ENCODE assay signal across 10 cellular contexts in genomic region chr7:47454066-47454950, GRCh38.
A peak's percentile ranks its signal among the peaks of the same experiment; 100 is the strongest.
DNase-seq lines count a peak whose midpoint lies in the region; ATAC-seq and TF ChIP-seq lines count a peak whose summit lies in the region.
"Had no signal": no experiment of that assay in that cellular context is flagged by ENCODE, and none has a peak within 500 bp of the region (broad histone marks: within the 10 kb centered on the region; RNA-seq: fewer than 3 reads in every experiment).

No MANE protein-coding gene starts in this region.

- no TSS peak for BruUV-seq in MCF 10A (replicated peaks; lab: Mats Ljungman, UMichigan)

- H3K36me3 Mint-ChIP-seq in MCF 10A (ENCODE audit: insufficient read depth, unreplicated experiment), result no peaks in the 10 kb centered on the region
- peaks cover 5% of the 10 kb centered on the region for H3K36me3 Mint-ChIP-seq in mesothelial cell of epicardium

- intact Hi-C loops in MCF 10A (cut with micrococcal nuclease) (loop anchor here (5.0 to 10.0 kb wide), 2 partner anchors 118 to 210 kb away; no protein-coding TSS in a partner anchor), thyroid gland (cut with DNase I) (no loop called here)

- H3K27ac Mint-ChIP-seq in MCF 10A (ENCODE audit: low read depth, unreplicated experiment) (peak overlapping the region; percentile 77), mesothelial cell of epicardium (peak overlapping the region; percentile 92)

- H3K27me3 ChIP-seq in thyroid gland, result no peaks in the 10 kb centered on the region

- no peaks in the 10 kb centered on the region for H3K36me3 ChIP-seq in thyroid gland

- H3K9me3 Mint-ChIP-seq in MCF 10A (ENCODE audit: unreplicated experiment), result no peaks in the 10 kb centered on the region
- no peaks in the 10 kb centered on the region for H3K9me3 Mint-ChIP-seq in mesothelial cell of epicardium
- H3K9me3 Mint-ChIP-seq: neural crest cell had no signal

- H3K4me3 ChIP-seq in thyroid gland (replicated peaks in 1 of 3), result no peak overlapping the region

- peak overlapping the region; percentile 78 to 85 (median 81) for H3K27ac ChIP-seq in thyroid gland

- TF ChIP-seq POLR2A in thyroid gland (IDR thresholded peaks at IDR 0.05), result no peak

- 85 to 93% methylated on average over 13 of the region's 13 CpGs for WGBS in thyroid gland, 2 donors

- CTCF ChIA-PET in MCF 10A (lab: Yijun Ruan, JAX), result interaction anchor here (0.6 to 2.3 kb wide), 5 partner anchors 11 to 704 kb away, joined by 3 to 5 read pairs (median 4); no protein-coding TSS in a partner anchor

- DNase-seq in NCI-H146 (lab: John Stamatoyannopoulos, UW), result peak; percentile 79
- no peak for DNase-seq in MCF 10A (ENCODE audit: unreplicated experiment)
- DNase-seq in mesothelial cell of epicardium (ENCODE audit: low spot score in 2 of 2, unreplicated experiment in 2 of 2), result no peak
- no peak for DNase-seq in thyroid gland
- DNase-seq in HUDEP-2 (lab: John Stamatoyannopoulos, UW; ENCODE audit: unreplicated experiment in 76 of 76), result no peak

- peaks cover 37 to 64% of the 10 kb centered on the region in 2 donors for H3K4me1 ChIP-seq in thyroid gland

- H3K4me3 Mint-ChIP-seq in MCF 10A (ENCODE audit: unreplicated experiment) (peak overlapping the region; percentile 9), mesothelial cell of epicardium (no peak overlapping the region)
- H3K4me3 Mint-ChIP-seq: neural crest cell had no signal

- TF ChIP-seq CTCF in MCF 10A (IDR thresholded peaks at IDR 0.05; ENCODE audit: unreplicated experiment) (no peak), mesothelial cell of epicardium (IDR thresholded peaks at IDR 0.05; ENCODE audit: unreplicated experiment) (no peak), thyroid gland (IDR thresholded peaks at IDR 0.05) (no peak)

- no peaks in the 10 kb centered on the region for H3K9me3 ChIP-seq in thyroid gland

- no peaks in the 10 kb centered on the region for H3K27me3 Mint-ChIP-seq in MCF 10A (ENCODE audit: insufficient read depth, unreplicated experiment)
- H3K27me3 Mint-ChIP-seq in mesothelial cell of epicardium (ENCODE audit: low read depth), result no peaks in the 10 kb centered on the region

- H3K4me1 Mint-ChIP-seq in MCF 10A (ENCODE audit: insufficient read depth, unreplicated experiment) (peaks cover 43% of the 10 kb centered on the region), mesothelial cell of epicardium (peaks cover 44% of the 10 kb centered on the region)

- ATAC-seq in GM21529 (IDR thresholded peaks at IDR 0.05; ENCODE audit: unreplicated experiment), result no peak
- no peak for ATAC-seq in GM19397 (IDR thresholded peaks at IDR 0.05; ENCODE audit: unreplicated experiment)
- ATAC-seq in GM21786 (IDR thresholded peaks at IDR 0.05; ENCODE audit: unreplicated experiment), result no peak
- ATAC-seq: activated CD4-positive, CD25-positive, alpha-beta regulatory T cell treated with anti-CD3 and anti-CD28 coated beads, Interleukin-2, amount 50 U/mL, for 24 hours had no signal

- POLR2A ChIA-PET in MCF 10A (lab: Yijun Ruan, JAX), result interaction anchor here (0.7 to 2.7 kb wide), 5 partner anchors 15 to 133 kb away, joined by 3 to 10 read pairs (median 3); no protein-coding TSS in a partner anchor
